10 cellular contexts compared by ENCODE assay signal in genomic region chr2:238908960-238909951, GRCh38.
A peak's percentile ranks its signal among the peaks of the same experiment; 100 is the strongest.
DNase-seq lines count a peak whose midpoint lies in the region; ATAC-seq and TF ChIP-seq lines count a peak whose summit lies in the region.
"Had no signal": no experiment of that assay in that cellular context is flagged by ENCODE, and none has a peak within 500 bp of the region (broad histone marks: within the 10 kb centered on the region; RNA-seq: fewer than 3 reads in every experiment).

No MANE protein-coding gene starts in this region.

- in situ Hi-C loops in KBM-7 (cut with MboI; ENCODE audit: low pct_unique_long_range_greater_than_20kb, low sequenced_read_pairs), result no loop called here

- ATAC-seq in heart left ventricle (peak in 3 of 4 donors; percentile 46 to 56 (median 47)), HG03439 (IDR thresholded peaks at IDR 0.05; ENCODE audit: unreplicated experiment) (no peak), HG03521 (IDR thresholded peaks at IDR 0.05; ENCODE audit: unreplicated experiment) (no peak)

- H3K27ac ChIP-seq in heart left ventricle, result peak overlapping the region in 1 of 12 donors; percentile 9
- peak overlapping the region in 1 of 2 donors; percentile 54 for H3K27ac ChIP-seq in ovary

- TF ChIP-seq CTCF in BJ (IDR thresholded peaks at IDR 0.05; ENCODE audit: insufficient read depth, low read depth, low read length) (peak; percentile 11; the same call in 1 of the 2 replicates), heart left ventricle (IDR thresholded peaks at IDR 0.05) (no peak), ovary (IDR thresholded peaks at IDR 0.05) (no peak)

- 50 to 68% (median 52%) methylated on average over 24 to 43 of the region's 43 CpGs for WGBS in heart left ventricle, 4 donors
- WGBS in ovary, 3 donors, result 52 to 68% (median 52%) methylated on average over 43 of the region's 43 CpGs

- intact Hi-C loops in heart left ventricle (cut with DNase I) (no loop called here), ovary (cut with DNase I) (no loop called here)

- H3K9me3 ChIP-seq in heart left ventricle (no peaks in the 10 kb centered on the region), ovary (no peaks in the 10 kb centered on the region)

- peaks cover 0 to 7% (median 0%) of the 10 kb centered on the region in 12 donors for H3K4me1 ChIP-seq in heart left ventricle
- H3K4me1 ChIP-seq in ovary (ENCODE audit: insufficient read depth), result peaks cover 11% of the 10 kb centered on the region

- CTCF ChIA-PET in BJ (lab: Yijun Ruan, JAX), result interaction anchor here (0.8 to 1.5 kb wide), 2 partner anchors 36 to 130 kb away, joined by 3 to 5 read pairs; no protein-coding TSS in a partner anchor

- POLR2A ChIA-PET in BJ (lab: Charles Lee), result no interaction called here

- H3K36me3 ChIP-seq in BJ (ENCODE audit: control insufficient read depth, insufficient read depth, low read length) (peaks cover 33% of the 10 kb centered on the region), heart left ventricle (no peaks in the 10 kb centered on the region), ovary (no peaks in the 10 kb centered on the region)

- H3K4me3 ChIP-seq in BJ (ENCODE audit: low read depth, low read length) (no peak overlapping the region), heart left ventricle (no peak overlapping the region), ovary (no peak overlapping the region)

- TF ChIP-seq POLR2A in heart left ventricle (IDR thresholded peaks at IDR 0.05) (no peak), ovary (IDR thresholded peaks at IDR 0.05) (no peak)

- DNase-seq in BJ (ENCODE audit: low read depth) (no peak), amniotic epithelial cell (ENCODE audit: low read depth) (peak; percentile 54), heart left ventricle (peak in 2 of 5 donors; percentile 43 to 70), ovary (peak; percentile 48 to 70 (median 51)), cerebellum (ENCODE audit: low spot score) (no peak), KBM-7 (no peak)
- DNase-seq: NCI-H2029, SIG-M5 had no signal

- no peaks in the 10 kb centered on the region for H3K27me3 ChIP-seq in BJ (ENCODE audit: control insufficient read depth, insufficient read depth, low read length)
- H3K27me3 ChIP-seq in heart left ventricle, result no peaks in the 10 kb centered on the region
- no peaks in the 10 kb centered on the region for H3K27me3 ChIP-seq in ovary

- no peak for TF ChIP-seq EP300 in ovary (IDR thresholded peaks at IDR 0.05)

Comparison
In these comparisons a context has a peak if more than half of its experiments do, and no peak if none do; other contexts are left out.
1. DNase-seq: peak in amniotic epithelial cell (single experiment) and ovary (5 of 5); none in BJ (single experiment), cerebellum (single experiment) and KBM-7 (single experiment).
2. ATAC-seq: peak in heart left ventricle (3 of 4); none in HG03439 (single experiment) and HG03521 (single experiment).